Comparison of ENCODE assay signal across 1 cellular context in genomic region chr6:257031-257725, GRCh38.
TF ChIP-seq lines count a peak whose summit lies in the region.

No MANE protein-coding gene starts in this region.

TF ChIP-seq in H1, 55 proteins besides CTCF, POLR2A, EP300 and RAD21 (continued from another document):
- TF ChIP-seq ATF2 (IDR thresholded peaks at IDR 0.05; ENCODE audit: low read length) (no peak), BACH1 (IDR thresholded peaks at IDR 0.05; ENCODE audit: low read length) (no peak), JUN (IDR thresholded peaks at IDR 0.05; ENCODE audit: low read depth, low read length) (no peak), POU5F1 (IDR thresholded peaks at IDR 0.05; ENCODE audit: low read depth, low read length) (no peak), RBBP5 (IDR thresholded peaks at IDR 0.05; ENCODE audit: borderline replicate concordance, low read depth, low read length) (no peak), RFX5 (IDR thresholded peaks at IDR 0.05; ENCODE audit: borderline replicate concordance, low read depth, low read length) (no peak), HDAC2 (IDR thresholded peaks at IDR 0.05; ENCODE audit: borderline replicate concordance in 1 of 2, low read depth in 2 of 2, low read length in 2 of 2) (no peak), MAFK (IDR thresholded peaks at IDR 0.05; ENCODE audit: low read depth, low read length) (no peak), TEAD4 (IDR thresholded peaks at IDR 0.05; ENCODE audit: low read depth, low read length) (no peak), SIRT6 (IDR thresholded peaks at IDR 0.05; ENCODE audit: low read length) (no peak), KDM1A (IDR thresholded peaks at IDR 0.05; ENCODE audit: borderline replicate concordance, low read length) (no peak), CHD2 (IDR thresholded peaks at IDR 0.05; ENCODE audit: low read length) (no peak), CHD7 (IDR thresholded peaks at IDR 0.05; ENCODE audit: insufficient replicate concordance, low read length) (no peak), USF2 (IDR thresholded peaks at IDR 0.05; ENCODE audit: low read length) (no peak), KDM4A (IDR thresholded peaks at IDR 0.05; ENCODE audit: low read depth, low read length, severe bottlenecking) (no peak), ZNF274 (IDR thresholded peaks at IDR 0.05; ENCODE audit: borderline replicate concordance, extremely low read depth, low read length) (no peak), CREB1 (IDR thresholded peaks at IDR 0.05) (no peak), HDAC6 (IDR thresholded peaks at IDR 0.05; ENCODE audit: low read depth, low read length) (no peak)
TF ChIP-seq in H1: peak in this region for 0.
